Comparison of ENCODE assay signal across 9 cellular contexts in the genomic region with DNA sequence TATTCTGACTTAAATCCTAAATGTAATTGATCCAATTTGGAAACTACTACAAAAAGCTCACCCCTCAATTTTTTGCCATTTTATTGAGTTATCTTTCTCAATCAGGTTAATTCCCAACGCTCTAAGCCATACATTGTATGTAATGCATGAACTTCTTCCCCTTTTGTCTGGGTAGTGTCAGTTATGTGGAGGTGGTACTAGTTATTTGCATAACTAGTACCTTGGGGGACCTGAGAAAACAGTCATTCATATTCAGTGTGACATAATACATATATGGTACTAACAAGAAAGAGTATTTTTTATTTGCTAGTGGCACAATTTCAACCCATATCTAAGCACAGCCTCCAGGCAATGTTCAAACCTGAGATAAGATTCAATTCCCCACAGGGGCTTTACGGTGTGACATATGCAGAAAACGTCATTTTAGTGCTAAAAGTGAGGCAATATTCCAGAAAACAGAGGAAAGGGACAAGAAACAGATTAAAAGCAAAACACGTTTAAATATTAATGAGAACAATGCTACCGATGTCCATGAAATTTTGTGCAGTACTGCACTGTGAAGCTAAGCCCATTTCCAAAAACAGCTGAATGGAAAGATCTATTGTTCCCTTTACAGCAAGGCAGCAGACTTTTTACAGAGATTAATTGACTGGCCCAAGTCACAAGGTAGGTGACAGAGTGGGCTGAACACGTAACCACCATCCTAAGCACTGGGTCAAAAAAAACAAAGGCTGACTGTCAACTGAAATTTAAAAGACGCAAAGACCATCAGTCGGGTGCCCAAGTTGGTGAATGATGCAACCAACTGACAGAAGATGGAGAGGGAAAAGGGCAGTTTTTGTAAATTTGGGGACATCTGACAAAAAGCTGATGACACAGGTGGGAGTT. TPM values are rescaled to one million over a fixed set of nuclear protein-coding genes. Genes with fewer than 3 reads are reported as not detected.
DNase-seq lines count a peak whose midpoint lies in the region; ATAC-seq and TF ChIP-seq lines count a peak whose summit lies in the region.
"Had no signal": no experiment of that assay in that cellular context is flagged by ENCODE, and none has a peak within 500 bp of the region (broad histone marks: within the 10 kb centered on the region; RNA-seq: fewer than 3 reads in every experiment).

No MANE protein-coding gene starts in this region.

- BruUV-seq in MCF 10A (replicated peaks; lab: Mats Ljungman, UMichigan) = TSS peak; percentile 61

- ATAC-seq in natural killer cell treated with Interleukin-12 subunit alpha and Interleukin-12 subunit beta and Interleukin-15 and Interleukin-18, amount 100 ng/mL, for 72 hours = no peak
- no peak for ATAC-seq in GM18870 (IDR thresholded peaks at IDR 0.05; ENCODE audit: unreplicated experiment)

- intact Hi-C loops in MCF 10A (cut with micrococcal nuclease) = no loop called here

- POLR2A ChIA-PET in MCF 10A (lab: Yijun Ruan, JAX) = interaction anchor here (0.7 to 1.3 kb wide), 7 partner anchors 10 to 112 kb away, joined by 3 to 6 read pairs (median 4); no protein-coding TSS in a partner anchor

- H3K27ac Mint-ChIP-seq in MCF 10A (ENCODE audit: low read depth, unreplicated experiment) = peak overlapping the region; percentile 73
- H3K27ac Mint-ChIP-seq in natural killer cell treated with Interleukin-12 subunit alpha and Interleukin-12 subunit beta and Interleukin-15 and Interleukin-18, amount 100 ng/mL, for 72 hours = peak overlapping the region; percentile 52 to 78

- H3K27me3 ChIP-seq in GM06990 (replicated peaks; ENCODE audit: control insufficient read depth, insufficient read depth, low read length) = no peaks in the 10 kb centered on the region

- DNase-seq in GM06990 (ENCODE audit: extremely low read depth, insufficient read length) (peak; percentile 18), NB4 (ENCODE audit: low read depth) (peak; percentile 27), MCF 10A (ENCODE audit: unreplicated experiment) (no peak), NCI-H2227 treated with DMSO at 0.1 percent for 48 hours (lab: John Stamatoyannopoulos, UW) (no peak), NCI-H187 treated with DMSO at 0.1 percent for 48 hours (lab: John Stamatoyannopoulos, UW) (no peak), hepatic stellate cell (ENCODE audit: low spot score) (no peak)
- no peak for DNase-seq in natural killer cell treated with Interleukin-12 subunit alpha and Interleukin-12 subunit beta and Interleukin-15 and Interleukin-18, amount 100 ng/mL, for 72 hours (ENCODE audit: low spot score)
- DNase-seq: effector CD4-positive, alpha-beta T cell had no signal

- peaks cover 19% of the 10 kb centered on the region for H3K36me3 Mint-ChIP-seq in MCF 10A (ENCODE audit: insufficient read depth, unreplicated experiment)
- H3K36me3 Mint-ChIP-seq in natural killer cell treated with Interleukin-12 subunit alpha and Interleukin-12 subunit beta and Interleukin-15 and Interleukin-18, amount 100 ng/mL, for 72 hours = peaks cover 7% of the 10 kb centered on the region

- H3K4me1 Mint-ChIP-seq in MCF 10A (ENCODE audit: insufficient read depth, unreplicated experiment) = peaks cover 12% of the 10 kb centered on the region
- peaks cover 9 to 23% of the 10 kb centered on the region in 2 donors for H3K4me1 Mint-ChIP-seq in natural killer cell treated with Interleukin-12 subunit alpha and Interleukin-12 subunit beta and Interleukin-15 and Interleukin-18, amount 100 ng/mL, for 72 hours (ENCODE audit: low read depth in 2 of 2)

- H3K36me3 ChIP-seq in GM06990 (ENCODE audit: control insufficient read depth, insufficient read depth, low read length) = no peaks in the 10 kb centered on the region

- TF ChIP-seq CTCF in GM06990 (IDR thresholded peaks at IDR 0.05; ENCODE audit: insufficient read depth, low read length, poor library complexity, severe bottlenecking) = no peak
- no peak for TF ChIP-seq CTCF in NB4 (IDR thresholded peaks at IDR 0.05; ENCODE audit: low read depth, low read length)
- TF ChIP-seq CTCF in MCF 10A (IDR thresholded peaks at IDR 0.05; ENCODE audit: unreplicated experiment) = no peak

- no peak for TF ChIP-seq POLR2A in NB4 (IDR thresholded peaks at IDR 0.05; ENCODE audit: extremely low read depth, insufficient read length)

- H3K4me3 ChIP-seq in GM06990 (replicated peaks; ENCODE audit: low read depth, low read length) (peak overlapping the region; percentile 79), NB4 (ENCODE audit: low read depth, low read length) (peak overlapping the region; percentile 66)

- no peaks in the 10 kb centered on the region for H3K27me3 Mint-ChIP-seq in MCF 10A (ENCODE audit: insufficient read depth, unreplicated experiment)
- H3K27me3 Mint-ChIP-seq in natural killer cell treated with Interleukin-12 subunit alpha and Interleukin-12 subunit beta and Interleukin-15 and Interleukin-18, amount 100 ng/mL, for 72 hours = no peaks in the 10 kb centered on the region

- H3K4me3 Mint-ChIP-seq in MCF 10A (ENCODE audit: unreplicated experiment) = peak overlapping the region; percentile 78
- peak overlapping the region; percentile 83 for H3K4me3 Mint-ChIP-seq in natural killer cell treated with Interleukin-12 subunit alpha and Interleukin-12 subunit beta and Interleukin-15 and Interleukin-18, amount 100 ng/mL, for 72 hours

- CTCF ChIA-PET in MCF 10A (lab: Yijun Ruan, JAX) = interaction anchor here (0.5 to 2.3 kb wide), 10 partner anchors 15 to 1165 kb away, joined by 3 to 10 read pairs (median 3); no protein-coding TSS in a partner anchor

- H3K9me3 Mint-ChIP-seq in MCF 10A (ENCODE audit: unreplicated experiment) = no peaks in the 10 kb centered on the region
- no peaks in the 10 kb centered on the region for H3K9me3 Mint-ChIP-seq in natural killer cell treated with Interleukin-12 subunit alpha and Interleukin-12 subunit beta and Interleukin-15 and Interleukin-18, amount 100 ng/mL, for 72 hours

RNA-seq across cellular contexts. Expression of gene HLCS, which starts 1.4 kb away (rescaled TPM):
- total RNA-seq in MCF 10A (2022) = 45.1 and 46.1 TPM in 2 replicates
- 10 to 100 TPM; 16.1 to 30.7 TPM for total RNA-seq in natural killer cell treated with Interleukin-12 subunit alpha and Interleukin-12 subunit beta and Interleukin-15 and Interleukin-18, amount 100 ng/mL, for 72 hours

RNA-seq across cellular contexts. Expression of gene RIPPLY3, which starts 41.4 kb away (rescaled TPM):
- total RNA-seq in MCF 10A (2022) = not detected in 2 replicates
- not detected for total RNA-seq in natural killer cell treated with Interleukin-12 subunit alpha and Interleukin-12 subunit beta and Interleukin-15 and Interleukin-18, amount 100 ng/mL, for 72 hours

Comparison
In these comparisons a context has a peak if more than half of its experiments do, and no peak if none do; other contexts are left out.
1. DNase-seq: peak in GM06990 (single experiment) and NB4 (single experiment); none in MCF 10A (single experiment), natural killer cell treated with Interleukin-12 subunit alpha and Interleukin-12 subunit beta and Interleukin-15 and Interleukin-18, amount 100 ng/mL, for 72 hours (single experiment), NCI-H2227 treated with DMSO at 0.1 percent for 48 hours (single experiment), NCI-H187 treated with DMSO at 0.1 percent for 48 hours (single experiment) and hepatic stellate cell (single experiment).